1 cellular context compared by ENCODE assay signal in the genomic region with DNA sequence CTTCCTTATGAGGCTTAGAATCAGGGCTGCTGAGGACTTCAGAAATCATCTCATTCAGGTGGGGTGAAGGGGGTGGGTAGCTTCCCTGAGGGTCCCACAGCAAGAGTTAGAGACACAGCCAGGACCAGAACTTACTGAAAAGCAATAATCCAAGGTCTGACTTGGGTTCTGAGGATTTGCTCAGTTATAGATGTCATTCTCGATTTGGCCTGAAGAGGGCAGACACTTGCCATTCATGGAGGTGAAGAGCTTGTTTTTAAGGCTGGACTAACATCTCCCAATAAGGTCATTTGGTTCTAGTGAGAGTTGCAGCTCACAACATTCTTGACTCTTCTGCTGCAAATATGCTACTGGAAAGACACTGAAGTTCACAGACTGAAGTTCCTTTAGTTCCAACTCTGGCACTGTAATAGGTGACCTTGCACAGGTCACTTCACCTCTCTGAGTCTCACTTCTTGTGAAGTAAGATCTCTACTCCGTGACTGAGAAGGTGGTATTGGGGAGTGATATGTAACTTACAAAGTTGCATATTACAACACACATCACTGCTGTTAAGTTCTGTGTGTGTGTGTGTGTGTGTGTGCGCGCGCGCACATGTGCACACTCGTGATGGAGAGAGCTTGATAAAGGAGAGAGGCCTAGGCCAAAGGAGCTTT.
A peak's percentile ranks its signal among the peaks of the same experiment; 100 is the strongest.
TF ChIP-seq lines count a peak whose summit lies in the region.

No MANE protein-coding gene starts in this region.

TF ChIP-seq in IMR-90, 13 proteins besides CTCF, POLR2A, EP300 and RAD21:
- TF ChIP-seq SMC3 (IDR thresholded peaks at IDR 0.05; ENCODE audit: low read depth, low read length) (peak; percentile 89), NFE2L2 (IDR thresholded peaks at IDR 0.05; ENCODE audit: low read depth, low read length) (no peak), MXI1 (IDR thresholded peaks at IDR 0.05; ENCODE audit: borderline replicate concordance, low read depth, low read length) (no peak), MAZ (IDR thresholded peaks at IDR 0.05; ENCODE audit: borderline replicate concordance, low read depth, low read length) (no peak), RCOR1 (IDR thresholded peaks at IDR 0.05; ENCODE audit: insufficient replicate concordance, low read length) (no peak)
